In the genomic region with DNA sequence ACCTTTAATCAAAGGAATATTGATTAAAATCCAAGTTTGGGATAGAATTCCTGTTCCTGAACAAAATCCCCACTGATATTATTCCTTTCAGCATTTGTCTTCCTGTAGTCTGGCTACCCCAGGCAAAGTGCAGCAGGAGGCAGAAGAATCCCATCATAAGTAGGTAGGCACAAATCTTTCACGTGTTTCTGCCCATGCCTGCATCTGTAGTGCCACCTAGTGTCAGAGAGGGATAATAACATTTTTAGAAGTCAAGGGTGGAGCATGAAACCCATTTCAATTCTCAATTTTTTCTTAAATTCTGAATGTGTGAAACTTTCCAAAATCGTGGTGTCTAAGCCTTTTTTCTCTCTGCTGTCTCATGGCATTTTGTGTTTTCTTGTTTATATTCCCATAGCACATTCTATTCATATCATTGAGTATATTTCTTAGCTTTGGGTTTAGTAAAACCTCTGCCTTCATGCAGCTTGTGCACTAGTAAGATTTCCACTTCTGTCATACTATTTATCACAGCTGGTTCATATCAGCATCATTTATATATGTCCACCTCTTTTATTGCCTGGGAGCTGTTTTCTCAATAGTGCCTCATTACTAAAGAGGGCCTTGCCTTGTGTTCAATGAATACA, we compare ENCODE assay signal across 8 cellular contexts. TPM values are rescaled to one million over a fixed set of nuclear protein-coding genes. Genes with fewer than 3 reads are reported as not detected.
DNase-seq lines count a peak whose midpoint lies in the region; ATAC-seq and TF ChIP-seq lines count a peak whose summit lies in the region.

No MANE protein-coding gene starts in this region.

- no peak overlapping the region for H4K12ac ChIP-seq in trophoblast cell (ENCODE audit: low read depth, low read length)

- H3K14ac ChIP-seq in trophoblast cell (ENCODE audit: low read length) = no peak overlapping the region

- H3K9me3 ChIP-seq in trophoblast cell (ENCODE audit: insufficient read depth, low read depth, low read length) = no peaks in the 10 kb centered on the region

- no peak overlapping the region for H3K9ac ChIP-seq in trophoblast cell (ENCODE audit: low read length)

- no peak overlapping the region for H4K8ac ChIP-seq in trophoblast cell (ENCODE audit: low read depth, low read length)

- H3K4me2 ChIP-seq in trophoblast cell (ENCODE audit: low read length) = no peak overlapping the region

- DNase-seq in DMS79 (lab: John Stamatoyannopoulos, UW) (peak; percentile 27), NCI-H69 (lab: John Stamatoyannopoulos, UW) (peak; percentile 77), foreskin keratinocyte (peak in 1 of 2 donors; percentile 53), trophoblast cell (peak; percentile 4 to 77)
- DNase-seq in activated CD8-positive, alpha-beta memory T cell treated with anti-CD3 and anti-CD28 coated beads, Interleukin-2, amount 50 U/mL, for 4 hours = peak; percentile 18
- DNase-seq in effector CD8-positive, alpha-beta T cell (lab: John Stamatoyannopoulos, UW) = no peak

- no CpG with 5 or more reads among the region's 2 CpGs for WGBS in trophoblast cell (ENCODE audit: extremely low coverage, insufficient coverage, insufficient read length)

- no peak overlapping the region for H4K91ac ChIP-seq in trophoblast cell (ENCODE audit: low read depth, low read length)

- no peak overlapping the region for H3K18ac ChIP-seq in trophoblast cell (ENCODE audit: low read length)

- H3K4me3 ChIP-seq in trophoblast cell (ENCODE audit: low read depth, low read length) = no peak overlapping the region

- peak; percentile 96 for TF ChIP-seq CTCF in foreskin keratinocyte (conservative IDR thresholded peaks at IDR 0.05)

- no peak overlapping the region for H2AFZ ChIP-seq in trophoblast cell (ENCODE audit: insufficient read depth, low read length, poor library complexity)

- no peaks in the 10 kb centered on the region for H3K79me1 ChIP-seq in trophoblast cell (ENCODE audit: low read length)

- no peak overlapping the region for H3K23ac ChIP-seq in trophoblast cell (ENCODE audit: low read length)

- H2AK5ac ChIP-seq in trophoblast cell (ENCODE audit: low read length) = no peak overlapping the region

- ATAC-seq in GM19455 (IDR thresholded peaks at IDR 0.05; ENCODE audit: unreplicated experiment) = peak; percentile 82
- ATAC-seq in HG03575 (IDR thresholded peaks at IDR 0.05; ENCODE audit: extremely low read depth, insufficient number of reproducible peaks, low FRiP score, unreplicated experiment) = peak; percentile 56
- peak; percentile 73 for ATAC-seq in foreskin keratinocyte

- no peaks in the 10 kb centered on the region for H3K27me3 ChIP-seq in foreskin keratinocyte
- no peaks in the 10 kb centered on the region for H3K27me3 ChIP-seq in trophoblast cell (ENCODE audit: insufficient read depth, low read length)

- H3K4me1 ChIP-seq in foreskin keratinocyte (peaks cover 5% of the 10 kb centered on the region), trophoblast cell (ENCODE audit: control insufficient read depth in 1 of 2, insufficient read depth in 2 of 2, low read length in 2 of 2) (no peaks in the 10 kb centered on the region)

- no peaks in the 10 kb centered on the region for H3K79me2 ChIP-seq in trophoblast cell (ENCODE audit: control insufficient read depth, insufficient read depth, low read length, poor library complexity)

- no peak overlapping the region for H3K27ac ChIP-seq in foreskin keratinocyte
- no peak overlapping the region for H3K27ac ChIP-seq in trophoblast cell (ENCODE audit: low read depth, low read length)

- no peak overlapping the region for H2BK12ac ChIP-seq in trophoblast cell (ENCODE audit: low read length)

- no peak overlapping the region for H3K4ac ChIP-seq in trophoblast cell (ENCODE audit: low read depth, low read length)

- no peak overlapping the region for H2BK5ac ChIP-seq in trophoblast cell (ENCODE audit: low read depth, low read length, poor library complexity)

- no peaks in the 10 kb centered on the region for H3K36me3 ChIP-seq in trophoblast cell (ENCODE audit: control insufficient read depth in 1 of 2, insufficient read depth in 2 of 2, low read length in 2 of 2)

- H2BK120ac ChIP-seq in trophoblast cell (ENCODE audit: insufficient read depth, low read length, poor library complexity) = no peak overlapping the region

RNA-seq across cellular contexts. Expression of a gene that starts 47.8 kb away (rescaled TPM):
- not detected in 2 replicates for total RNA-seq in foreskin keratinocyte
- polyA plus RNA-seq in foreskin keratinocyte = 0.03 TPM in 1 of 2 replicates, not detected in the other
- polyA plus RNA-seq in trophoblast cell (2013) = 0.19 and 0.26 TPM in 2 replicates

RNA-seq across cellular contexts. Expression of a gene that starts 53.3 kb away (rescaled TPM):
- 0.03 and 0.07 TPM in 2 replicates for total RNA-seq in foreskin keratinocyte
- polyA plus RNA-seq in foreskin keratinocyte = 0.03 and 0.04 TPM in 2 replicates
- polyA plus RNA-seq in trophoblast cell (2013) = not detected in 2 replicates
